12 cellular contexts compared by ENCODE assay signal in the genomic region with DNA sequence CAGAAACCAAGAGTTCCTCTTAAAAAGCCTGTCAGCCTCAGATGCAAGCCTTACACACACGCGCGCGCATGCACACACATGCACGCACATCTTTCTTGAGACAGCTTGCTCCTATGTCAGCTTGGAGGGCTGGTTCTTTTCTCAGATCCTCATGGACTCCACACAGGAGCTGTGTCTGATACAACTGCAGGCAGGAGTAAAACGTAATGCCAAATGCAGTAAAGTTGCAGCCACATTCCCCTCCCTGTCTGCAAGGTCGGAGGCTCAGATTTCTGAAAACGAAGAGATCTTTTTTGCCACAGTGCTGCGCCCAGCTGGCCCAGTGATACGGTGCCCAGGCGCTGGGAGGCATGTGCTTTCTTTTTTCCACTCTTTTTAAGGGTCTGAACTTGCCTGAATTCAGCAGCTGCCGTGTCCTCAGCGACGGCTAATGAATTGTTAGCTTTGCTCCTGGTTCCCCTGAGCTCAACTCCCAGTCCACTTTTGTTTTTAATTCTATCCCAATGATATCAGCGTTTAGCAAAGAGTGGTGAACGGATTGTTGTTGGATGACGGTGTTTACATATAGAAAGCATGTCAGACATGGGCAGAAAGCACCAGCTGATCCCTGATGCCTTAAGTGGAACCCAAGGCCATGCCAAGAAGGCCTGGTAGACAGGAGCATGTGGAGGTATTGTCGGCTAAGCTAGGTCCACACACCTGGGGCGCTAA.
DNase-seq lines count a peak whose midpoint lies in the region; ATAC-seq and TF ChIP-seq lines count a peak whose summit lies in the region.
"Had no signal": no experiment of that assay in that cellular context is flagged by ENCODE, and none has a peak within 500 bp of the region (broad histone marks: within the 10 kb centered on the region; RNA-seq: fewer than 3 reads in every experiment).

No MANE protein-coding gene starts in this region.

- no peaks in the 10 kb centered on the region for H3K79me1 ChIP-seq in H9 (ENCODE audit: insufficient read depth, low read depth, low read length, poor library complexity, severe bottlenecking)

- no peak overlapping the region for H3T11ph ChIP-seq in H9 (ENCODE audit: low read length)

- H2BK120ac ChIP-seq in H9 (ENCODE audit: low read depth, low read length, poor library complexity, severe bottlenecking) = no peak overlapping the region

- DNase-seq in H9 (no peak), NCI-H69 (lab: John Stamatoyannopoulos, UW) (peak; percentile 57), foreskin fibroblast (peak; percentile 45 to 63), SIG-M5 (lab: John Stamatoyannopoulos, UW) (no peak), 8988T (no peak), kidney tubule cell (ENCODE audit: low spot score) (no peak)
- DNase-seq: activated naive CD4-positive, alpha-beta T cell; left colon; stimulated activated CD4-positive, alpha-beta T cell treated with anti-CD3 and anti-CD28 coated beads, Interleukin-12 subunit alpha, Interleukin-12 subunit beta, amount 100 ng/mL, for 4 hours; stimulated activated naive B cell treated with anti-CD40 and anti-IgM and Interleukin-4, amounts not matched to agents 10 μg/mL and 1 μg/mL and 100 μg/mL, for 72 hours had no signal

- H3K9me3 ChIP-seq in H9 (ENCODE audit: control insufficient read depth, low read depth, low read length) = no peaks in the 10 kb centered on the region
- H3K9me3 ChIP-seq in skeletal muscle satellite cell (replicated peaks; ENCODE audit: low read length) = no peaks in the 10 kb centered on the region

- H3K4me3 Mint-ChIP-seq in H9 = no peak overlapping the region
- H3K4me3 Mint-ChIP-seq: stimulated activated naive B cell treated with anti-CD40 and anti-IgM and Interleukin-4, amounts not matched to agents 10 μg/mL and 1 μg/mL and 100 μg/mL, for 72 hours had no signal

- TF ChIP-seq CTCF in H9 (conservative IDR thresholded peaks at IDR 0.05) (no peak), foreskin fibroblast (IDR thresholded peaks at IDR 0.05; ENCODE audit: low read depth, low read length) (no peak)

- no peaks in the 10 kb centered on the region for H3K27me3 Mint-ChIP-seq in H9 (ENCODE audit: low read depth)
- H3K27me3 Mint-ChIP-seq: stimulated activated naive B cell treated with anti-CD40 and anti-IgM and Interleukin-4, amounts not matched to agents 10 μg/mL and 1 μg/mL and 100 μg/mL, for 72 hours had no signal

- H3K23me2 ChIP-seq in H9 (ENCODE audit: insufficient read length, low read depth, low read length, poor library complexity, severe bottlenecking) = no peaks in the 10 kb centered on the region

- H2BK12ac ChIP-seq in H9 (ENCODE audit: insufficient read length, low read depth, low read length) = no peak overlapping the region

- H3K4me1 ChIP-seq in H9 (ENCODE audit: insufficient read depth, low read length) (peaks cover 7% of the 10 kb centered on the region), skeletal muscle satellite cell (ENCODE audit: control insufficient read depth, insufficient read depth, low read length) (peaks cover 27% of the 10 kb centered on the region)

- peak overlapping the region; percentile 13 for H3K23ac ChIP-seq in H9 (ENCODE audit: insufficient read length, low read depth, low read length)

- no peak overlapping the region for H2AFZ ChIP-seq in H9 (ENCODE audit: low read length)

- H4K8ac ChIP-seq in H9 (replicated peaks; ENCODE audit: insufficient read length, low read depth, low read length) = no peak overlapping the region

- no peak overlapping the region for H3K4me2 ChIP-seq in H9 (ENCODE audit: insufficient read depth, insufficient read length, low read length)
- H3K4me2 ChIP-seq in skeletal muscle satellite cell (ENCODE audit: low read length) = peak overlapping the region; percentile 85

- H3K79me2 ChIP-seq in H9 (ENCODE audit: insufficient read depth, low read length) = no peaks in the 10 kb centered on the region; the same call in 1 of the 2 replicates

- no peak for ATAC-seq in GM18867 (IDR thresholded peaks at IDR 0.05; ENCODE audit: unreplicated experiment)
- ATAC-seq: left colon; stimulated activated naive B cell treated with anti-CD40 and anti-IgM and Interleukin-4, amounts not matched to agents 10 μg/mL and 1 μg/mL and 100 μg/mL, for 72 hours had no signal

- no peak overlapping the region for H3K14ac ChIP-seq in H9 (ENCODE audit: insufficient read depth, low read length)

- H4K91ac ChIP-seq in H9 (ENCODE audit: insufficient read length, low read depth, low read length) = no peak overlapping the region

- peaks cover 62 to 65% of the 10 kb centered on the region in 2 experiments for H3K4me1 Mint-ChIP-seq in H9

- H3K4me3 ChIP-seq in foreskin fibroblast (ENCODE audit: low read depth in 1 of 2, low read length in 2 of 2) = peak overlapping the region; percentile 25 to 37
- peak overlapping the region; percentile 58 for H3K4me3 ChIP-seq in skeletal muscle satellite cell (ENCODE audit: low read length)

- no peak overlapping the region for H2BK5ac ChIP-seq in H9 (ENCODE audit: insufficient read length, low read length)

- H3K9me3 Mint-ChIP-seq in H9 = no peaks in the 10 kb centered on the region
- H3K9me3 Mint-ChIP-seq: stimulated activated naive B cell treated with anti-CD40 and anti-IgM and Interleukin-4, amounts not matched to agents 10 μg/mL and 1 μg/mL and 100 μg/mL, for 72 hours had no signal

- no peaks in the 10 kb centered on the region for H3K36me3 ChIP-seq in skeletal muscle satellite cell (ENCODE audit: insufficient read depth, low read length)

- H3K27ac Mint-ChIP-seq in H9 = peak overlapping the region; percentile 15 to 73 (median 55); a peak in 4 of 7 replicates
- H3K27ac Mint-ChIP-seq: stimulated activated naive B cell treated with anti-CD40 and anti-IgM and Interleukin-4, amounts not matched to agents 10 μg/mL and 1 μg/mL and 100 μg/mL, for 72 hours had no signal

- no peak overlapping the region for H2AK5ac ChIP-seq in H9 (ENCODE audit: insufficient read length, low read length)

- H3K27ac ChIP-seq in H9 (ENCODE audit: insufficient read length, low read depth, low read length) = no peak overlapping the region

- no peak overlapping the region for H3K56ac ChIP-seq in H9 (ENCODE audit: insufficient read length, low read depth, low read length)

- no peaks in the 10 kb centered on the region for H4K20me1 ChIP-seq in H9 (ENCODE audit: control insufficient read depth, insufficient read depth, insufficient read length)

- H3K27me3 ChIP-seq in H9 (ENCODE audit: insufficient read depth, low read length) = no peaks in the 10 kb centered on the region
- no peaks in the 10 kb centered on the region for H3K27me3 ChIP-seq in skeletal muscle satellite cell (ENCODE audit: control insufficient read depth, insufficient read depth, low read length)

- WGBS in H9 (ENCODE audit: extremely low coverage, insufficient read length, low lambda C conversion rate) = no CpG with 5 or more reads among the region's 19 CpGs

- no peak overlapping the region for H2BK15ac ChIP-seq in H9 (ENCODE audit: low read depth, low read length)

- no peak overlapping the region for H3K4ac ChIP-seq in H9 (ENCODE audit: low read depth, low read length)

- no peak overlapping the region for H3K9ac ChIP-seq in H9 (ENCODE audit: extremely low read depth, insufficient read length, low read length)
- peak overlapping the region; percentile 55 for H3K9ac ChIP-seq in skeletal muscle satellite cell (ENCODE audit: low read depth, low read length)

- no peak overlapping the region for H3K18ac ChIP-seq in H9 (ENCODE audit: insufficient read length, low read depth, low read length)

- peaks cover 6 to 14% (median 8%) of the 10 kb centered on the region in 3 experiments; a peak in 5 of 7 replicates for H3K36me3 Mint-ChIP-seq in H9 (ENCODE audit: insufficient read depth in 1 of 3, low read depth in 3 of 3)

- no peak overlapping the region for H4K5ac ChIP-seq in H9 (ENCODE audit: insufficient read length, low read depth, low read length)

- H2BK20ac ChIP-seq in H9 (ENCODE audit: low read depth, low read length, poor library complexity, severe bottlenecking) = no peak overlapping the region

Comparison
In these comparisons a context has a peak if more than half of its experiments do, and no peak if none do; other contexts are left out.
1. DNase-seq: peak in NCI-H69 (single experiment) and foreskin fibroblast (2 of 2); none in H9 (single experiment), SIG-M5 (single experiment), 8988T (single experiment) and kidney tubule cell (single experiment).